Comparison of ENCODE assay signal across 11 cellular contexts in the genomic region with DNA sequence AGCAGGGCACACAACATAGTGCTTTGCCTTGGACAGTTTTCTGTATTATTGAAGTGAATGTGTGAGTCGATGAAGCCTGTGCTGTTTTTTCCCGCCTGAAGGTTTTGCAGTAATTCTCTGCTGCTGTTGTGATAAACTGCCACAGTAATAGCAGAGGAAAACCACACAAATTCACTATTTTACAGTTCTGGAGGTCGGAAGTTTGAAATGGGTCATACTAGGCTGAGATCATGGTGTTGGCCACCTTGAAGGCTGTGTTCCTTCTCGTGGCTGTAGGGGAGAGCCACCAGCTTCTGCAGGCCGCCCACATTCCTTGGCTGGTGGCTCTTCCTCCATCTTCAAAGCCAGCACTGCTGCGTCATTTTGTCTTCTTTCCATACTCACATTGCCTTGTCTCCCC. TPM values are rescaled to one million over a fixed set of nuclear protein-coding genes. Genes with fewer than 3 reads are reported as not detected.
DNase-seq lines count a peak whose midpoint lies in the region; ATAC-seq and TF ChIP-seq lines count a peak whose summit lies in the region.
"Had no signal": no experiment of that assay in that cellular context is flagged by ENCODE, and none has a peak within 500 bp of the region (broad histone marks: within the 10 kb centered on the region; RNA-seq: fewer than 3 reads in every experiment).

No MANE protein-coding gene starts in this region.

- peaks cover 49% of the 10 kb centered on the region for H3K27me3 Mint-ChIP-seq in activated naive CD4-positive, alpha-beta T cell treated with anti-CD3 and anti-CD28 coated beads, Interleukin-2, amount 10 ng/mL, durations not matched to agents 7 days and 5 days
- peaks cover 11% of the 10 kb centered on the region for H3K27me3 Mint-ChIP-seq in T-helper 2 cell treated with Interferon-gamma antibody and Interleukin-4, amounts not matched to agents 5 μg/mL and 100 μg/mL, for 36 hours (ENCODE audit: low read depth)
- H3K27me3 Mint-ChIP-seq in mesothelial cell of epicardium (ENCODE audit: low read depth) = peaks cover 29% of the 10 kb centered on the region
- peaks cover 13 to 14% of the 10 kb centered on the region in 2 donors for H3K27me3 Mint-ChIP-seq in stimulated activated naive B cell treated with anti-CD40 and anti-IgM and Interleukin-4, amounts not matched to agents 10 μg/mL and 1 μg/mL and 100 μg/mL, for 72 hours

- no peaks in the 10 kb centered on the region for H3K9me3 ChIP-seq in stomach
- H3K9me3 ChIP-seq: gastroesophageal sphincter, left lung had no signal

- TF ChIP-seq CTCF in mesothelial cell of epicardium (IDR thresholded peaks at IDR 0.05; ENCODE audit: unreplicated experiment) = no peak
- TF ChIP-seq CTCF in stomach (IDR thresholded peaks at IDR 0.05) = no peak

- H3K9me3 Mint-ChIP-seq in activated naive CD4-positive, alpha-beta T cell treated with anti-CD3 and anti-CD28 coated beads, Interleukin-2, amount 10 ng/mL, durations not matched to agents 7 days and 5 days = no peaks in the 10 kb centered on the region
- peaks cover 0 to 5% of the 10 kb centered on the region in 2 donors for H3K9me3 Mint-ChIP-seq in activated naive CD4-positive, alpha-beta T cell treated with anti-CD3 and anti-CD28 coated beads, Interleukin-2, amount 50 U/mL, for 72 hours
- no peaks in the 10 kb centered on the region for H3K9me3 Mint-ChIP-seq in T-helper 2 cell treated with Interferon-gamma antibody and Interleukin-4, amounts not matched to agents 5 μg/mL and 100 μg/mL, for 36 hours
- peaks cover 3% of the 10 kb centered on the region for H3K9me3 Mint-ChIP-seq in mesothelial cell of epicardium
- H3K9me3 Mint-ChIP-seq in stimulated activated naive B cell treated with anti-CD40 and anti-IgM and Interleukin-4, amounts not matched to agents 10 μg/mL and 1 μg/mL and 100 μg/mL, for 72 hours = peaks cover 0 to 2% of the 10 kb centered on the region in 2 donors

- H3K27ac ChIP-seq in stomach = no peak overlapping the region

- no peak overlapping the region for H3K4me3 ChIP-seq in stomach

- H3K4me1 ChIP-seq in stomach = peaks cover 0 to 29% (median 26%) of the 10 kb centered on the region in 4 donors

- DNase-seq in activated naive CD4-positive, alpha-beta T cell treated with anti-CD3 and anti-CD28 coated beads, Interleukin-2, amount 10 ng/mL, durations not matched to agents 7 days and 5 days = no peak
- no peak for DNase-seq in activated naive CD4-positive, alpha-beta T cell treated with anti-CD3 and anti-CD28 coated beads, Interleukin-2, amount 50 U/mL, for 72 hours (ENCODE audit: low spot score in 2 of 2)
- no peak for DNase-seq in T-helper 2 cell treated with Interferon-gamma antibody and Interleukin-4, amounts not matched to agents 5 μg/mL and 100 μg/mL, for 36 hours (ENCODE audit: low spot score)
- DNase-seq in mesothelial cell of epicardium (ENCODE audit: low spot score in 2 of 2, unreplicated experiment in 2 of 2) = no peak
- no peak for DNase-seq in stimulated activated naive B cell treated with anti-CD40 and anti-IgM and Interleukin-4, amounts not matched to agents 10 μg/mL and 1 μg/mL and 100 μg/mL, for 72 hours
- DNase-seq in stomach = no peak
- DNase-seq in NK-92 (lab: John Stamatoyannopoulos, UW; ENCODE audit: unreplicated experiment) = no peak
- DNase-seq: left lung had no signal

- no peak for TF ChIP-seq POLR2A in stomach (IDR thresholded peaks at IDR 0.05)

- intact Hi-C loops in stomach (cut with DNase I; ENCODE audit: low total_unique reads) = no loop called here

- H3K4me1 Mint-ChIP-seq in activated naive CD4-positive, alpha-beta T cell treated with anti-CD3 and anti-CD28 coated beads, Interleukin-2, amount 10 ng/mL, durations not matched to agents 7 days and 5 days = peaks cover 18% of the 10 kb centered on the region
- H3K4me1 Mint-ChIP-seq in T-helper 2 cell treated with Interferon-gamma antibody and Interleukin-4, amounts not matched to agents 5 μg/mL and 100 μg/mL, for 36 hours (ENCODE audit: low read depth) = peaks cover 14% of the 10 kb centered on the region
- peaks cover 6% of the 10 kb centered on the region for H3K4me1 Mint-ChIP-seq in mesothelial cell of epicardium
- peaks cover 12 to 32% of the 10 kb centered on the region in 2 donors for H3K4me1 Mint-ChIP-seq in stimulated activated naive B cell treated with anti-CD40 and anti-IgM and Interleukin-4, amounts not matched to agents 10 μg/mL and 1 μg/mL and 100 μg/mL, for 72 hours

- no peak for ATAC-seq in activated naive CD4-positive, alpha-beta T cell treated with anti-CD3 and anti-CD28 coated beads, Interleukin-2, amount 50 U/mL, for 72 hours
- no peak for ATAC-seq in stimulated activated naive B cell treated with anti-CD40 and anti-IgM and Interleukin-4, amounts not matched to agents 10 μg/mL and 1 μg/mL and 100 μg/mL, for 72 hours (replicated peaks)
- ATAC-seq in GM21825 (IDR thresholded peaks at IDR 0.05; ENCODE audit: unreplicated experiment) = no peak

- TF ChIP-seq EP300 in stomach (IDR thresholded peaks at IDR 0.05) = no peak

- no peaks in the 10 kb centered on the region for H3K36me3 Mint-ChIP-seq in activated naive CD4-positive, alpha-beta T cell treated with anti-CD3 and anti-CD28 coated beads, Interleukin-2, amount 10 ng/mL, durations not matched to agents 7 days and 5 days
- peaks cover 0 to 4% of the 10 kb centered on the region in 2 donors for H3K36me3 Mint-ChIP-seq in activated naive CD4-positive, alpha-beta T cell treated with anti-CD3 and anti-CD28 coated beads, Interleukin-2, amount 50 U/mL, for 72 hours
- H3K36me3 Mint-ChIP-seq in T-helper 2 cell treated with Interferon-gamma antibody and Interleukin-4, amounts not matched to agents 5 μg/mL and 100 μg/mL, for 36 hours (ENCODE audit: low read depth) = no peaks in the 10 kb centered on the region
- no peaks in the 10 kb centered on the region for H3K36me3 Mint-ChIP-seq in mesothelial cell of epicardium
- H3K36me3 Mint-ChIP-seq in stimulated activated naive B cell treated with anti-CD40 and anti-IgM and Interleukin-4, amounts not matched to agents 10 μg/mL and 1 μg/mL and 100 μg/mL, for 72 hours = no peaks in the 10 kb centered on the region

- peak overlapping the region; percentile 87 for H3K4me3 Mint-ChIP-seq in activated naive CD4-positive, alpha-beta T cell treated with anti-CD3 and anti-CD28 coated beads, Interleukin-2, amount 10 ng/mL, durations not matched to agents 7 days and 5 days
- H3K4me3 Mint-ChIP-seq in T-helper 2 cell treated with Interferon-gamma antibody and Interleukin-4, amounts not matched to agents 5 μg/mL and 100 μg/mL, for 36 hours = peak overlapping the region; percentile 92
- H3K4me3 Mint-ChIP-seq in mesothelial cell of epicardium = peak overlapping the region; percentile 91
- peak overlapping the region; percentile 77 to 92 for H3K4me3 Mint-ChIP-seq in stimulated activated naive B cell treated with anti-CD40 and anti-IgM and Interleukin-4, amounts not matched to agents 10 μg/mL and 1 μg/mL and 100 μg/mL, for 72 hours

- no peak overlapping the region for H3K27ac Mint-ChIP-seq in activated naive CD4-positive, alpha-beta T cell treated with anti-CD3 and anti-CD28 coated beads, Interleukin-2, amount 10 ng/mL, durations not matched to agents 7 days and 5 days
- peak overlapping the region in 1 of 2 donors; percentile 19 for H3K27ac Mint-ChIP-seq in activated naive CD4-positive, alpha-beta T cell treated with anti-CD3 and anti-CD28 coated beads, Interleukin-2, amount 50 U/mL, for 72 hours
- H3K27ac Mint-ChIP-seq in T-helper 2 cell treated with Interferon-gamma antibody and Interleukin-4, amounts not matched to agents 5 μg/mL and 100 μg/mL, for 36 hours = no peak overlapping the region
- no peak overlapping the region for H3K27ac Mint-ChIP-seq in mesothelial cell of epicardium
- no peak overlapping the region for H3K27ac Mint-ChIP-seq in stimulated activated naive B cell treated with anti-CD40 and anti-IgM and Interleukin-4, amounts not matched to agents 10 μg/mL and 1 μg/mL and 100 μg/mL, for 72 hours

- H3K27me3 ChIP-seq in stomach = peaks cover 0 to 7% (median 0%) of the 10 kb centered on the region in 3 donors
- H3K27me3 ChIP-seq: gastroesophageal sphincter had no signal

- CTCF ChIA-PET in activated naive CD4-positive, alpha-beta T cell treated with anti-CD3 and anti-CD28 coated beads, Interleukin-2, amount 10 ng/mL, durations not matched to agents 7 days and 5 days (lab: Charles Lee) = interaction anchor here (1.1 to 3.4 kb wide), 2 partner anchors 9 to 60 kb away, joined by 3 to 15 read pairs; no protein-coding TSS in a partner anchor

- H3K36me3 ChIP-seq in stomach = no peaks in the 10 kb centered on the region
- H3K36me3 ChIP-seq: gastroesophageal sphincter, left lung had no signal

- WGBS in stomach, 5 donors = 87 to 94% (median 90%) methylated on average over 6 of the region's 6 CpGs

RNA-seq across cellular contexts. Expression of a gene that starts 0.7 kb away (rescaled TPM):
- under 1 TPM in 1 of 2 donors, not detected in 1; 0.58 TPM for total RNA-seq in activated naive CD4-positive, alpha-beta T cell treated with anti-CD3 and anti-CD28 coated beads, Interleukin-2, amount 50 U/mL, for 72 hours
- total RNA-seq in mesothelial cell of epicardium (9.5 to 10.1 TPM (median 9.7 TPM) in 3 replicates), stomach (1 to 10 TPM in 2 of 5 donors, under 1 TPM in 1, not detected in 2; 0.45 to 5.7 (median 4.9) TPM)
- polyA plus RNA-seq in stomach = 1 to 10 TPM in 1 of 3 donors, under 1 TPM in 2; 0.31 to 1.6 (median 0.37) TPM
- total RNA-seq: HepG2 had no signal
